8 cellular contexts compared by ENCODE assay signal in the genomic region with DNA sequence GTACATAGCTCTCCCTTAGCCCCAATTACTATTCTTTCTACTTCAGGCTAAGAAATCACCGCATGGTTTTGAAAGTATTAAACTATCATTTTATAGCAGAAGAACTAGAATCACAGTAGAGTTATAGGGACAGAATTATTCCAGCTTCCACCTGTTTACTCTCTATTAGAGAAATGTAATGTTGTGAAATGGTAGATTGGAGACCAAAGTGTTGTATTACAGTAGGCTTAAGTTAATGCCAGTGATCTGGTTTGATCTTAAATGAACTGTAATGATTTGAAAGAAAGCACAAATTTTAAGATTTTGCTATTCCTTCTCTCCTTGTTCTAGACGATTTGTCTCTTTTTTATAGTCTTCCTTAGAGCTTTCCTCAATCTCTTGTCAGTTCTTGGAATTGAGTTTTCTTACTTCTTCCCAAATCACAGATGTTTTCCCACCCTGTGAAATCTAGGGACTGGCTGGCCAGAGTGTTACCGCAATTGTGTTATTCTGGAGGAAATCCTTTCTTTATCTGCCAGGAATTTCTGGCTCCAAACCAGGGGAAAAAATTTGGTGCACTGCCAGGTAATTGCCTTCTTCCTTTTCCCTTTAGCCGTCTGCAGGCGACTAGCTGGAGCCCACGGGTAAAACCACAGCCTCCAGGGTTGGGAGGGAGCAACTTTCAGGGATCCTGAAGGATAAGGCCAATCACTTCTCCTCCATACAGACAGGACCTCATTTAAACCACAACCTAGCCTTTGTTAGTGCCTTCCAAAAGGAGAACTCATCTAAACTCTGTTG. TPM values are rescaled to one million over a fixed set of nuclear protein-coding genes. Genes with fewer than 3 reads are reported as not detected.
DNase-seq lines count a peak whose midpoint lies in the region; ATAC-seq, FAIRE-seq and TF ChIP-seq lines count a peak whose summit lies in the region.

No MANE protein-coding gene starts in this region.

- no peaks in the 10 kb centered on the region for H3K79me2 ChIP-seq in fibroblast of lung (ENCODE audit: control insufficient read depth, insufficient read depth, low read length)

- H3K27ac ChIP-seq in fibroblast of lung (ENCODE audit: insufficient read depth, low read length) (no peak overlapping the region), pancreas (peak overlapping the region in 2 of 4 donors; percentile 38 to 59)

- H3K9me3 ChIP-seq in fibroblast of lung (ENCODE audit: control insufficient read depth, insufficient read depth, low read depth, low read length) (no peaks in the 10 kb centered on the region), pancreas (no peaks in the 10 kb centered on the region)

- H3K36me3 ChIP-seq in fibroblast of lung (ENCODE audit: control insufficient read depth, insufficient read depth, low read length) (peaks cover 1% of the 10 kb centered on the region), pancreas (no peaks in the 10 kb centered on the region)

- peak; percentile 66 to 89 (median 88) for ATAC-seq in pancreas
- ATAC-seq in HG02588 (IDR thresholded peaks at IDR 0.05; ENCODE audit: unreplicated experiment): no peak
- no peak for ATAC-seq in HG03469 (IDR thresholded peaks at IDR 0.05; ENCODE audit: unreplicated experiment)
- no peak for ATAC-seq in GM21717 (IDR thresholded peaks at IDR 0.05; ENCODE audit: unreplicated experiment)

- intact Hi-C loops in pancreas (cut with DNase I): no loop called here

- H3K9ac ChIP-seq in fibroblast of lung (ENCODE audit: insufficient read depth, low read length): no peak overlapping the region

- peak; percentile 78 for DNase-seq in DMS 273 (lab: John Stamatoyannopoulos, UW; ENCODE audit: unreplicated experiment)
- DNase-seq in NCI-H446 treated with DMSO at 0.1 percent for 48 hours (lab: John Stamatoyannopoulos, UW): peak; percentile 36
- DNase-seq in fibroblast of lung (ENCODE audit: low read depth in 2 of 2): peak; percentile 86 to 94
- DNase-seq in pancreas: peak in 4 of 6 donors; percentile 61 to 78 (median 65)
- DNase-seq in retina: no peak

- no peak overlapping the region for H3K4me2 ChIP-seq in fibroblast of lung (ENCODE audit: extremely low read depth, insufficient read depth, low read length)

- H3K4me1 ChIP-seq in fibroblast of lung (ENCODE audit: control insufficient read depth, extremely low read depth, insufficient read depth, low read length): no peaks in the 10 kb centered on the region
- peaks cover 0 to 18% (median 11%) of the 10 kb centered on the region in 3 donors for H3K4me1 ChIP-seq in pancreas

- TF ChIP-seq CTCF in fibroblast of lung (conservative IDR thresholded peaks at IDR 0.05 in 1 of 2, IDR thresholded peaks at IDR 0.05 in 1 of 2; ENCODE audit: low read depth in 1 of 2, low read length in 2 of 2) (no peak), pancreas (IDR thresholded peaks at IDR 0.05) (no peak)

- 10 to 13% methylated on average over 6 of the region's 6 CpGs for WGBS in pancreas, 2 donors

- H4K20me1 ChIP-seq in fibroblast of lung (ENCODE audit: control insufficient read depth, extremely low read depth, insufficient read depth, low read length): no peaks in the 10 kb centered on the region

- H3K27me3 ChIP-seq in fibroblast of lung (ENCODE audit: control insufficient read depth, insufficient read depth, low read length) (no peaks in the 10 kb centered on the region), pancreas (no peaks in the 10 kb centered on the region)

- no peak for FAIRE-seq in pancreas (lab: Jason Lieb, UNC)

- no peak overlapping the region for H2AFZ ChIP-seq in fibroblast of lung (ENCODE audit: low read length)

- H3K4me3 ChIP-seq in fibroblast of lung (replicated peaks in 1 of 4; ENCODE audit: control extremely low read depth in 1 of 4, insufficient read depth in 1 of 4, low read depth in 3 of 4, low read length in 4 of 4) (no peak overlapping the region), pancreas (no peak overlapping the region)

RNA-seq across cellular contexts. Expression of a gene that starts 51.7 kb away (rescaled TPM):
- total RNA-seq in fibroblast of lung (38.8 and 41.1 TPM in 2 replicates), pancreas (10 to 100 TPM; 16.6 to 43.2 (median 26.7) TPM)
- polyA plus RNA-seq in fibroblast of lung (47.2 and 54.7 TPM in 2 replicates), pancreas (10 to 100 TPM; 67.1 to 92.7 TPM)
- polyA plus RNA-seq in fibroblast of lung (2012): 47.2 and 61.3 TPM in 2 replicates
- polyA minus RNA-seq in fibroblast of lung (ENCODE audit: low replicate concordance): 8.6 and 11.1 TPM in 2 replicates

RNA-seq across cellular contexts. Expression of a gene that starts 58.9 kb away (rescaled TPM):
- total RNA-seq in fibroblast of lung (16.2 and 21.6 TPM in 2 replicates), pancreas (10 to 100 TPM; 10.1 to 30.8 (median 12.8) TPM)
- polyA plus RNA-seq in fibroblast of lung (44.1 and 65.8 TPM in 2 replicates), pancreas (1 to 10 TPM; 2.5 to 5.6 TPM)
- 17.5 and 30.2 TPM in 2 replicates for polyA plus RNA-seq in fibroblast of lung (2012)
- 40.2 and 41.3 TPM in 2 replicates for polyA minus RNA-seq in fibroblast of lung (ENCODE audit: low replicate concordance)

Comparison
In these comparisons a context has a peak if more than half of its experiments do, and no peak if none do; other contexts are left out.
1. ATAC-seq: peak in pancreas (4 of 4); none in HG02588 (single experiment), HG03469 (single experiment) and GM21717 (single experiment).